ENCODE assay signal across 24 cellular contexts in genomic region chr9:94855919-94856318, GRCh38.
A peak's percentile ranks its signal among the peaks of the same experiment; 100 is the strongest.
DNase-seq lines count a peak whose midpoint lies in the region; ATAC-seq, FAIRE-seq and TF ChIP-seq lines count a peak whose summit lies in the region.
"Had no signal": no experiment of that assay in that cellular context is flagged by ENCODE, and none has a peak within 500 bp of the region (broad histone marks: within the 10 kb centered on the region; RNA-seq: fewer than 3 reads in every experiment).

No MANE protein-coding gene starts in this region.

- H3K4me1 Mint-ChIP-seq in progenitor cell of endocrine pancreas (ENCODE audit: low read depth): peaks cover 28% of the 10 kb centered on the region

- peak overlapping the region; percentile 33 for H3K27ac Mint-ChIP-seq in progenitor cell of endocrine pancreas
- H3K27ac Mint-ChIP-seq: CD4-positive, alpha-beta T cell; IgD-negative memory B cell had no signal

- no peak for TF ChIP-seq CTCF in RWPE1 (conservative IDR thresholded peaks at IDR 0.05; ENCODE audit: low read depth)
- TF ChIP-seq CTCF in progenitor cell of endocrine pancreas (IDR thresholded peaks at IDR 0.05; ENCODE audit: unreplicated experiment): no peak

- no peaks in the 10 kb centered on the region for H3K27me3 Mint-ChIP-seq in progenitor cell of endocrine pancreas
- H3K27me3 Mint-ChIP-seq: CD4-positive, alpha-beta T cell had no signal

- ATAC-seq in esophagus mucosa (peak; percentile 93), GM19035 (IDR thresholded peaks at IDR 0.05; ENCODE audit: unreplicated experiment) (no peak)
- ATAC-seq: PC-3, Right ventricle myocardium inferior had no signal

- DNase-seq in H54 (ENCODE audit: insufficient read length, low spot score) (no peak), RWPE1 (ENCODE audit: low spot score) (no peak), progenitor cell of endocrine pancreas (ENCODE audit: low spot score, unreplicated experiment) (no peak), NCI-H446 (lab: John Stamatoyannopoulos, UW) (no peak), SIG-M5 (lab: John Stamatoyannopoulos, UW) (no peak)
- DNase-seq: AML-193; CD4-positive, alpha-beta T cell; NCI-H1092 treated with DMSO at 0.1 percent for 48 hours; NCI-H1436; NCI-H187; NCI-H446 treated with DMSO at 0.1 percent for 48 hours; NCI-H526; NCI-H82; NK-92 treated with Interleukin-12 subunit alpha and Interleukin-12 subunit beta, amount 100 ng/mL, for 24 hours; PC-3 had no signal

- no peak overlapping the region for H3K4me3 Mint-ChIP-seq in progenitor cell of endocrine pancreas (ENCODE audit: low read depth)
- H3K4me3 Mint-ChIP-seq: CD4-positive, alpha-beta T cell; IgD-negative memory B cell had no signal

- POLR2A ChIA-PET in RWPE1 (lab: Yijun Ruan, JAX; ENCODE audit: low non-redundant PET): no interaction called here

- peak overlapping the region; percentile 4; the same call in 1 of the 2 replicates for H3K27ac ChIP-seq in RWPE1
- H3K27ac ChIP-seq: KMS-11 had no signal

- no peak for TF ChIP-seq POLR2A in H54 (IDR thresholded peaks at IDR 0.05; ENCODE audit: low read depth, low read length)

- H3K36me3 Mint-ChIP-seq in progenitor cell of endocrine pancreas (ENCODE audit: insufficient read depth): peaks cover 15% of the 10 kb centered on the region

- peak; percentile 33 for FAIRE-seq in H54 (lab: Jason Lieb, UNC)
- FAIRE-seq: A204.1, D721Med, G401.6, H1 had no signal

- peaks cover 9% of the 10 kb centered on the region for H3K9me3 Mint-ChIP-seq in progenitor cell of endocrine pancreas (ENCODE audit: low read depth)

- CTCF ChIA-PET in RWPE1 (lab: Yijun Ruan, JAX): no interaction called here
